Comparison of ENCODE assay signal across 19 cellular contexts in the genomic region with DNA sequence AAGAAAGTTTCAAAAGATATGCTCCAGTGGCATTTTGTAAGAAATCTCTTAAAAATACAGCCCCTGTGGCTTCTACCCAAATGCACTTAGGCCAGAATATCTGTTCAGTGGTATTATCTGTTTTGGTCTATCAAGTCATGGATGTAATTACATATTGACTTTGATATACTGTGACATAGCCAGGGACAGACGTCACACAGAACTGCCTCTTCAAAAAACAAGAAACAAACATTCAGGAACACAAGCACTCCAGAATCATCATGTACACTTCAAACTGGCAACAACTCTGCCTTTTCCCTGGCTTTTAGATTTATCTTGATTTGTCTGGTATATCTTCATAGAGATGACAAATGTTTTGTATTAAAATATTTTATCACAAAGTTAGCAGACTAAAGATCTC.
A peak's percentile ranks its signal among the peaks of the same experiment; 100 is the strongest.
DNase-seq lines count a peak whose midpoint lies in the region; ATAC-seq, FAIRE-seq and TF ChIP-seq lines count a peak whose summit lies in the region.
"Had no signal": no experiment of that assay in that cellular context is flagged by ENCODE, and none has a peak within 500 bp of the region (broad histone marks: within the 10 kb centered on the region; RNA-seq: fewer than 3 reads in every experiment).

No MANE protein-coding gene starts in this region.

- TF ChIP-seq CTCF in right lobe of liver (IDR thresholded peaks at IDR 0.05) (no peak), HepG2 (CRISPR knock-in tag; IDR thresholded peaks at IDR 0.05) (no peak), SK-N-SH (IDR thresholded peaks at IDR 0.05) (no peak), hepatocyte (IDR thresholded peaks at IDR 0.05; ENCODE audit: poor library complexity) (no peak)

- no peak for DNase-seq in right lobe of liver
- no peak for DNase-seq in HepG2 (ENCODE audit: low spot score)
- DNase-seq in SK-N-SH: peak; percentile 32
- no peak for DNase-seq in hepatocyte (ENCODE audit: low spot score)
- no peak for DNase-seq in effector CD8-positive, alpha-beta T cell (lab: John Stamatoyannopoulos, UW)
- DNase-seq: C1 segment of cervical spinal cord; Calu3; CD4-positive, alpha-beta memory T cell; COR-L47; DMS79; EL; GDM1; GM23248; H7; HCEC 1CT had no signal

- H3K79me2 ChIP-seq in HepG2 (ENCODE audit: insufficient read depth, low read length) (no peaks in the 10 kb centered on the region), SK-N-SH (ENCODE audit: insufficient read depth) (no peaks in the 10 kb centered on the region), hepatocyte (no peaks in the 10 kb centered on the region)

- in situ Hi-C loops in HepG2 (cut with HindIII; ENCODE audit: extremely low pct_ligation_motif_present, low pct_unique_long_range_greater_than_20kb): no loop called here

- ATAC-seq in right lobe of liver: peak in 3 of 4 donors; percentile 17 to 54 (median 42)
- no peak for ATAC-seq in HepG2
- no peak for ATAC-seq in HG03354 (IDR thresholded peaks at IDR 0.05; ENCODE audit: poor library complexity, severe bottlenecking, unreplicated experiment)
- ATAC-seq: GM12878 had no signal

- POLR2A ChIA-PET in HepG2 (lab: Yijun Ruan, JAX): no interaction called here
- POLR2A ChIA-PET in SK-N-SH (lab: Yijun Ruan, JAX): no interaction called here

- CTCF ChIA-PET in HepG2 (lab: Yijun Ruan, JAX; ENCODE audit: low intra/inter-chr PET ratio, low total read pairs) (no interaction called here), SK-N-SH (lab: Yijun Ruan, JAX) (interaction anchor here (0.9 to 1.2 kb wide), 2 partner anchors 32 to 52 kb away, joined by 3 read pairs; no protein-coding TSS in a partner anchor)

- whole genome bisulfite sequencing in right lobe of liver (ENCODE audit: insufficient coverage, low coverage, low lambda C conversion rate, missing lambda C conversion rate): 20% methylated on average over 1 of the region's 1 CpG
- 0% methylated on average over 1 of the region's 1 CpG for WGBS in HepG2 (ENCODE audit: low lambda C conversion rate)
- 0% methylated on average over 1 of the region's 1 CpG for WGBS in SK-N-SH (ENCODE audit: low lambda C conversion rate)
- WGBS in hepatocyte (ENCODE audit: low lambda C conversion rate, missing lambda C conversion rate): 76% methylated on average over 1 of the region's 1 CpG

- H3K9me3 ChIP-seq in right lobe of liver (no peaks in the 10 kb centered on the region), HepG2 (ENCODE audit: low read length) (no peaks in the 10 kb centered on the region), SK-N-SH (no peaks in the 10 kb centered on the region), hepatocyte (ENCODE audit: low read depth) (no peaks in the 10 kb centered on the region)

- TF ChIP-seq POLR2A in right lobe of liver (IDR thresholded peaks at IDR 0.05) (no peak), HepG2 (IDR thresholded peaks at IDR 0.05; ENCODE audit: insufficient read depth in 1 of 2, low read depth in 2 of 2, low read length in 2 of 2) (no peak)

- H3K4me1 ChIP-seq in right lobe of liver (peaks cover 0 to 26% (median 8%) of the 10 kb centered on the region in 4 donors), HepG2 (ENCODE audit: insufficient read depth, low read length) (no peaks in the 10 kb centered on the region), SK-N-SH (ENCODE audit: control insufficient read depth in 1 of 2, insufficient read depth in 2 of 2, low read depth in 1 of 2, low read length in 1 of 2) (peaks cover 0 to 9% of the 10 kb centered on the region in 2 experiments; a peak in 2 of 4 replicates), hepatocyte (ENCODE audit: insufficient read depth) (no peaks in the 10 kb centered on the region)

- no peaks in the 10 kb centered on the region for H3F3A ChIP-seq in SK-N-SH (replicated peaks; ENCODE audit: insufficient read depth)

- intact Hi-C loops in right lobe of liver (cut with DNase I) (no loop called here), HepG2 (cut with micrococcal nuclease; ENCODE audit: unreplicated experiment) (no loop called here)

- H3K4me2 ChIP-seq in HepG2 (ENCODE audit: low read depth, low read length) (no peak overlapping the region), SK-N-SH (no peak overlapping the region), hepatocyte (no peak overlapping the region)

- TF ChIP-seq RAD21 in HepG2 (CRISPR knock-in tag; IDR thresholded peaks at IDR 0.05) (no peak), SK-N-SH (IDR thresholded peaks at IDR 0.05; ENCODE audit: low read length) (no peak)

- H3K27me3 ChIP-seq in right lobe of liver (no peaks in the 10 kb centered on the region), HepG2 (ENCODE audit: control insufficient read depth in 1 of 2, insufficient read depth in 2 of 2, low read length in 2 of 2) (no peaks in the 10 kb centered on the region), SK-N-SH (ENCODE audit: insufficient read depth) (no peaks in the 10 kb centered on the region), hepatocyte (no peaks in the 10 kb centered on the region)

- no peaks in the 10 kb centered on the region for H4K20me1 ChIP-seq in HepG2 (ENCODE audit: insufficient read depth, low read length)
- H4K20me1 ChIP-seq in SK-N-SH (ENCODE audit: insufficient read depth): no peaks in the 10 kb centered on the region
- no peaks in the 10 kb centered on the region for H4K20me1 ChIP-seq in hepatocyte (ENCODE audit: insufficient read depth, poor library complexity, severe bottlenecking)

- H3K36me3 ChIP-seq in right lobe of liver (no peaks in the 10 kb centered on the region), HepG2 (replicated peaks in 1 of 2; ENCODE audit: control insufficient read depth in 1 of 2, insufficient read depth in 2 of 2, low read length in 2 of 2) (no peaks in the 10 kb centered on the region), SK-N-SH (replicated peaks in 1 of 2; ENCODE audit: control insufficient read depth in 1 of 2, insufficient read depth in 2 of 2, low read length in 1 of 2) (no peaks in the 10 kb centered on the region), hepatocyte (replicated peaks; ENCODE audit: insufficient read depth, low read depth) (no peaks in the 10 kb centered on the region)

- H3K4me3 ChIP-seq in right lobe of liver (no peak overlapping the region), HepG2 (replicated peaks in 1 of 3; ENCODE audit: insufficient read depth in 1 of 3, low read depth in 2 of 3, low read length in 3 of 3) (no peak overlapping the region), SK-N-SH (ENCODE audit: low read depth in 2 of 2, low read length in 1 of 2) (no peak overlapping the region), hepatocyte (no peak overlapping the region)
- H3K4me3 ChIP-seq: GM12878, GM23248 had no signal

- FAIRE-seq in HepG2 (lab: Jason Lieb, UNC): no peak
- FAIRE-seq: GM12878, GM19239, H1 had no signal

- H3K9me2 ChIP-seq in SK-N-SH: no peaks in the 10 kb centered on the region
- H3K9me2 ChIP-seq in hepatocyte (replicated peaks; ENCODE audit: insufficient read depth): no peaks in the 10 kb centered on the region

- BruUV-seq in HepG2 (replicated peaks; lab: Mats Ljungman, UMichigan): no TSS peak

- H3K27ac ChIP-seq in right lobe of liver (peak overlapping the region in 2 of 3 donors; percentile 45 to 57), HepG2 (ENCODE audit: extremely low read length, insufficient read depth, low read length) (no peak overlapping the region), SK-N-SH (ENCODE audit: low read depth in 2 of 2, low read length in 1 of 2) (peak overlapping the region in 1 of 2 experiments; percentile 29; a peak in 2 of 4 replicates), hepatocyte (peak overlapping the region; percentile 39)
- H3K27ac ChIP-seq: GM23248 had no signal

- no peak for TF ChIP-seq EP300 in HepG2 (IDR thresholded peaks at IDR 0.05; ENCODE audit: low read depth in 2 of 2, low read length in 2 of 2)
- no peak for TF ChIP-seq EP300 in HepG2 (CRISPR knock-in tag; IDR thresholded peaks at IDR 0.05; ENCODE audit: borderline replicate concordance)
- peak in 1 of 2 experiments; percentile 26; a peak in 2 of 4 replicates for TF ChIP-seq EP300 in SK-N-SH (IDR thresholded peaks at IDR 0.05; ENCODE audit: borderline replicate concordance in 1 of 2, low read depth in 1 of 2, low read length in 1 of 2)

- H3K9ac ChIP-seq in HepG2 (ENCODE audit: insufficient read depth, low read depth, low read length) (no peak overlapping the region), SK-N-SH (no peak overlapping the region)
- H3K9ac ChIP-seq: GM23248 had no signal

- H2AFZ ChIP-seq in HepG2 (ENCODE audit: low read length): no peak overlapping the region
- no peak overlapping the region for H2AFZ ChIP-seq in SK-N-SH (ENCODE audit: low read depth)
- no peak overlapping the region for H2AFZ ChIP-seq in hepatocyte
- H2AFZ ChIP-seq: GM23248 had no signal

TF ChIP-seq in HepG2, 621 proteins besides CTCF, POLR2A, EP300 and RAD21:
- no peak for TF ChIP-seq NR2F2 (IDR thresholded peaks at IDR 0.05; ENCODE audit: borderline replicate concordance, low read depth)
- no peak for TF ChIP-seq ZNF562 (CRISPR knock-in tag; IDR thresholded peaks at IDR 0.05; ENCODE audit: borderline replicate concordance)
- no peak for TF ChIP-seq ZNF205 (CRISPR knock-in tag; IDR thresholded peaks at IDR 0.05)
- TF ChIP-seq ZNF260 (CRISPR knock-in tag; IDR thresholded peaks at IDR 0.05; ENCODE audit: borderline replicate concordance, low read depth): no peak
- no peak for TF ChIP-seq KLF12 (CRISPR knock-in tag; IDR thresholded peaks at IDR 0.05; ENCODE audit: borderline replicate concordance)
- TF ChIP-seq SMARCC2 (IDR thresholded peaks at IDR 0.05): no peak
- TF ChIP-seq ZNF441 (CRISPR knock-in tag; IDR thresholded peaks at IDR 0.05; ENCODE audit: borderline replicate concordance): no peak

TF ChIP-seq in SK-N-SH, 30 proteins besides CTCF, POLR2A, EP300 and RAD21 (continues in another document):
- TF ChIP-seq, protein P1, sequence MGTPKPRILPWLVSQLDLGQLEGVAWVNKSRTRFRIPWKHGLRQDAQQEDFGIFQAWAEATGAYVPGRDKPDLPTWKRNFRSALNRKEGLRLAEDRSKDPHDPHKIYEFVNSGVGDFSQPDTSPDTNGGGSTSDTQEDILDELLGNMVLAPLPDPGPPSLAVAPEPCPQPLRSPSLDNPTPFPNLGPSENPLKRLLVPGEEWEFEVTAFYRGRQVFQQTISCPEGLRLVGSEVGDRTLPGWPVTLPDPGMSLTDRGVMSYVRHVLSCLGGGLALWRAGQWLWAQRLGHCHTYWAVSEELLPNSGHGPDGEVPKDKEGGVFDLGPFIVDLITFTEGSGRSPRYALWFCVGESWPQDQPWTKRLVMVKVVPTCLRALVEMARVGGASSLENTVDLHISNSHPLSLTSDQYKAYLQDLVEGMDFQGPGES (IDR thresholded peaks at IDR 0.05; ENCODE audit: low read depth, low read length): no peak
- TF ChIP-seq, protein P2, sequence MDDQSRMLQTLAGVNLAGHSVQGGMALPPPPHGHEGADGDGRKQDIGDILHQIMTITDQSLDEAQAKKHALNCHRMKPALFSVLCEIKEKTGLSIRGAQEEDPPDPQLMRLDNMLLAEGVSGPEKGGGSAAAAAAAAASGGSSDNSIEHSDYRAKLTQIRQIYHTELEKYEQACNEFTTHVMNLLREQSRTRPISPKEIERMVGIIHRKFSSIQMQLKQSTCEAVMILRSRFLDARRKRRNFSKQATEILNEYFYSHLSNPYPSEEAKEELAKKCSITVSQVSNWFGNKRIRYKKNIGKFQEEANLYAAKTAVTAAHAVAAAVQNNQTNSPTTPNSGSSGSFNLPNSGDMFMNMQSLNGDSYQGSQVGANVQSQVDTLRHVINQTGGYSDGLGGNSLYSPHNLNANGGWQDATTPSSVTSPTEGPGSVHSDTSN (IDR thresholded peaks at IDR 0.05): no peak
- TF ChIP-seq ELF1 (IDR thresholded peaks at IDR 0.05) (no peak), CHD2 (IDR thresholded peaks at IDR 0.05; ENCODE audit: low read length, partially characterized antibody) (no peak), GABPA (IDR thresholded peaks at IDR 0.05; ENCODE audit: low read depth) (no peak)

Comparison
In these comparisons a context has a peak if more than half of its experiments do, and no peak if none do; other contexts are left out.
1. ATAC-seq: peak in right lobe of liver (3 of 4); none in HepG2 (single experiment) and HG03354 (single experiment).